17 cellular contexts compared by ENCODE assay signal in genomic region chr15:40458495-40459371, GRCh38. TPM values are rescaled to one million over a fixed set of nuclear protein-coding genes. Genes with fewer than 3 reads are reported as not detected.
DNase-seq lines count a peak whose midpoint lies in the region; ATAC-seq, FAIRE-seq and TF ChIP-seq lines count a peak whose summit lies in the region.
"Had no signal": no experiment of that assay in that cellular context is flagged by ENCODE, and none has a peak within 500 bp of the region (broad histone marks: within the 10 kb centered on the region; RNA-seq: fewer than 3 reads in every experiment).

No MANE protein-coding gene starts in this region.

- H3K36me3 Mint-ChIP-seq in T-helper 17 cell (ENCODE audit: low read depth) = no peaks in the 10 kb centered on the region
- peaks cover 16% of the 10 kb centered on the region for H3K36me3 Mint-ChIP-seq in activated naive CD4-positive, alpha-beta T cell treated with anti-CD3 and anti-CD28 coated beads, Interleukin-2, amount 10 ng/mL, durations not matched to agents 7 days and 5 days

- RAD21 ChIA-PET in HCT116 (lab: Charles Lee; ENCODE audit: low non-redundant PET in 1 of 2, low total read pairs in 2 of 2, uncharacterized antibody in 2 of 2, unreplicated experiment in 2 of 2) = no interaction called here

- H3K4me3 ChIP-seq in HCT116 (replicated peaks in 1 of 2; ENCODE audit: low read depth in 1 of 2, low read length in 2 of 2) (no peak overlapping the region), HepG2 (replicated peaks in 1 of 3; ENCODE audit: insufficient read depth in 1 of 3, low read depth in 2 of 3, low read length in 3 of 3) (no peak overlapping the region), upper lobe of right lung (no peak overlapping the region)
- H3K4me3 ChIP-seq: Peyer's patch, SJCRH30 had no signal

- TF ChIP-seq POLR2A in HCT116 (IDR thresholded peaks at IDR 0.05; ENCODE audit: borderline replicate concordance, extremely low read depth, insufficient read depth, insufficient read length) (no peak), HepG2 (IDR thresholded peaks at IDR 0.05; ENCODE audit: insufficient read depth in 1 of 2, low read depth in 2 of 2, low read length in 2 of 2) (no peak)

- peak overlapping the region; percentile 8 for H3K27ac Mint-ChIP-seq in T-helper 17 cell
- no peak overlapping the region for H3K27ac Mint-ChIP-seq in activated naive CD4-positive, alpha-beta T cell treated with anti-CD3 and anti-CD28 coated beads, Interleukin-2, amount 10 ng/mL, durations not matched to agents 7 days and 5 days

- no peak overlapping the region for H3K4me3 Mint-ChIP-seq in T-helper 17 cell
- H3K4me3 Mint-ChIP-seq in activated naive CD4-positive, alpha-beta T cell treated with anti-CD3 and anti-CD28 coated beads, Interleukin-2, amount 10 ng/mL, durations not matched to agents 7 days and 5 days = no peak overlapping the region
- H3K4me3 Mint-ChIP-seq: CD4-positive, CD25-positive, alpha-beta regulatory T cell had no signal

- intact Hi-C loops in HCT116 (cut with micrococcal nuclease) (no loop called here), HepG2 (cut with micrococcal nuclease; ENCODE audit: unreplicated experiment) (no loop called here), upper lobe of right lung (cut with DNase I) (no loop called here)

- no peaks in the 10 kb centered on the region for H3K9me3 Mint-ChIP-seq in activated naive CD4-positive, alpha-beta T cell treated with anti-CD3 and anti-CD28 coated beads, Interleukin-2, amount 10 ng/mL, durations not matched to agents 7 days and 5 days
- H3K9me3 Mint-ChIP-seq: CD4-positive, CD25-positive, alpha-beta regulatory T cell had no signal

- H3K27ac ChIP-seq in HCT116 (ENCODE audit: low read depth, low read length) (no peak overlapping the region), HepG2 (ENCODE audit: extremely low read length, insufficient read depth, low read length) (no peak overlapping the region), upper lobe of right lung (no peak overlapping the region)
- H3K27ac ChIP-seq: KMS-11, Peyer's patch, SJCRH30 had no signal

- 97% methylated on average over 12 of the region's 37 CpGs for WGBS in HepG2 (ENCODE audit: low lambda C conversion rate)

- CTCF ChIA-PET in HCT116 (lab: Charles Lee) (no interaction called here), HepG2 (lab: Yijun Ruan, JAX; ENCODE audit: low intra/inter-chr PET ratio, low total read pairs) (no interaction called here)
- CTCF ChIA-PET in activated naive CD4-positive, alpha-beta T cell treated with anti-CD3 and anti-CD28 coated beads, Interleukin-2, amount 10 ng/mL, durations not matched to agents 7 days and 5 days (lab: Charles Lee) = no interaction called here

- TF ChIP-seq EP300 in HepG2 (IDR thresholded peaks at IDR 0.05; ENCODE audit: low read depth in 2 of 2, low read length in 2 of 2) (no peak), HepG2 (CRISPR knock-in tag; IDR thresholded peaks at IDR 0.05; ENCODE audit: borderline replicate concordance) (no peak)

- TF ChIP-seq CTCF in HCT116 (IDR thresholded peaks at IDR 0.05 in 2 of 3, conservative IDR thresholded peaks at IDR 0.05 in 1 of 3; ENCODE audit: borderline replicate concordance in 1 of 3, insufficient read depth in 1 of 3, low read depth in 2 of 3, low read length in 2 of 3) (no peak), HepG2 (CRISPR knock-in tag; IDR thresholded peaks at IDR 0.05) (no peak), upper lobe of right lung (IDR thresholded peaks at IDR 0.05) (no peak)

- H3K27me3 ChIP-seq in HCT116 (ENCODE audit: insufficient read depth, low read length) (no peaks in the 10 kb centered on the region), HepG2 (ENCODE audit: control insufficient read depth in 1 of 2, insufficient read depth in 2 of 2, low read length in 2 of 2) (no peaks in the 10 kb centered on the region), upper lobe of right lung (no peaks in the 10 kb centered on the region)
- H3K27me3 ChIP-seq: Peyer's patch, SJCRH30 had no signal

- H4K20me1 ChIP-seq in HCT116 (ENCODE audit: insufficient read depth) (peaks cover 2% of the 10 kb centered on the region; the same call in 1 of the 2 replicates), HepG2 (ENCODE audit: insufficient read depth, low read length) (peaks cover 4% of the 10 kb centered on the region; the same call in 1 of the 2 replicates)

- no peak overlapping the region for H3K9ac ChIP-seq in HCT116 (ENCODE audit: low read length)
- no peak overlapping the region for H3K9ac ChIP-seq in HepG2 (ENCODE audit: insufficient read depth, low read depth, low read length)
- H3K9ac ChIP-seq: KMS-11 had no signal

- H3K9me3 ChIP-seq in HCT116 (ENCODE audit: control insufficient read depth in 1 of 2, insufficient read depth in 1 of 2, low read depth in 1 of 2, low read length in 2 of 2) (no peaks in the 10 kb centered on the region), T-helper 17 cell (ENCODE audit: control insufficient read depth, low read length, poor library complexity, severe bottlenecking) (no peaks in the 10 kb centered on the region), HepG2 (ENCODE audit: low read length) (no peaks in the 10 kb centered on the region), upper lobe of right lung (no peaks in the 10 kb centered on the region)
- H3K9me3 ChIP-seq: Peyer's patch, SJCRH30 had no signal

- H2AFZ ChIP-seq in HCT116 (ENCODE audit: low read depth, low read length, poor library complexity, severe bottlenecking) = no peak overlapping the region
- H2AFZ ChIP-seq in HepG2 (ENCODE audit: low read length) = no peak overlapping the region

- POLR2A ChIA-PET in HCT116 (lab: Charles Lee) = no interaction called here
- POLR2A ChIA-PET in HepG2 (lab: Yijun Ruan, JAX) = no interaction called here

- in situ Hi-C loops in HepG2 (cut with HindIII; ENCODE audit: extremely low pct_ligation_motif_present, low pct_unique_long_range_greater_than_20kb) = no loop called here

- no peaks in the 10 kb centered on the region for H3K9me2 ChIP-seq in HCT116 (ENCODE audit: insufficient read depth)

- BruUV-seq in HCT116 (replicated peaks; lab: Mats Ljungman, UMichigan) (TSS peak; percentile 23), HepG2 (replicated peaks; lab: Mats Ljungman, UMichigan) (no TSS peak)

- TF ChIP-seq RAD21 in HCT116 (IDR thresholded peaks at IDR 0.05; ENCODE audit: low read depth) (no peak), HepG2 (CRISPR knock-in tag; IDR thresholded peaks at IDR 0.05) (no peak)

- no peak for FAIRE-seq in HepG2 (lab: Jason Lieb, UNC)
- FAIRE-seq: GM19239, H1 had no signal

- H3K4me1 Mint-ChIP-seq in T-helper 17 cell = peaks cover 34% of the 10 kb centered on the region
- H3K4me1 Mint-ChIP-seq in activated naive CD4-positive, alpha-beta T cell treated with anti-CD3 and anti-CD28 coated beads, Interleukin-2, amount 10 ng/mL, durations not matched to agents 7 days and 5 days = peaks cover 39% of the 10 kb centered on the region

- no peak for ATAC-seq in HCT116
- ATAC-seq in T-helper 17 cell = no peak
- ATAC-seq in HepG2 = no peak
- no peak for ATAC-seq in upper lobe of right lung
- no peak for ATAC-seq in HG02938 (IDR thresholded peaks at IDR 0.05; ENCODE audit: unreplicated experiment)

- H3K4me1 ChIP-seq in HCT116 (ENCODE audit: control insufficient read depth in 1 of 2, insufficient read depth in 2 of 2, low read length in 2 of 2) (peaks cover 28 to 33% of the 10 kb centered on the region in 2 experiments), HepG2 (ENCODE audit: insufficient read depth, low read length) (peaks cover 36% of the 10 kb centered on the region), upper lobe of right lung (peaks cover 30% of the 10 kb centered on the region)

- peaks cover 2 to 5% of the 10 kb centered on the region in 2 experiments; a peak in 3 of 4 replicates for H3K36me3 ChIP-seq in HCT116 (ENCODE audit: control insufficient read depth in 1 of 2, insufficient read depth in 2 of 2, low read length in 2 of 2)
- peaks cover 14 to 25% of the 10 kb centered on the region in 2 experiments; a peak in 4 of 5 replicates for H3K36me3 ChIP-seq in HepG2 (replicated peaks in 1 of 2; ENCODE audit: control insufficient read depth in 1 of 2, insufficient read depth in 2 of 2, low read length in 2 of 2)
- peaks cover 47% of the 10 kb centered on the region for H3K36me3 ChIP-seq in upper lobe of right lung
- H3K36me3 ChIP-seq: SJCRH30 had no signal

- H3K79me2 ChIP-seq in HCT116 (ENCODE audit: insufficient read depth, low read length) (peaks cover 51% of the 10 kb centered on the region), HepG2 (ENCODE audit: insufficient read depth, low read length) (peaks cover 26% of the 10 kb centered on the region)

- no peak for DNase-seq in HCT116 (ENCODE audit: low read depth, low spot score)
- no peak for DNase-seq in T-helper 17 cell
- no peak for DNase-seq in HepG2 (ENCODE audit: low spot score)
- peak; percentile 60 for DNase-seq in upper lobe of right lung
- DNase-seq in HuH-7 (ENCODE audit: low spot score) = no peak
- DNase-seq in activated naive CD4-positive, alpha-beta T cell treated with anti-CD3 and anti-CD28 coated beads, Interleukin-2, amount 10 ng/mL, durations not matched to agents 7 days and 5 days = no peak
- DNase-seq: CD4-positive, CD25-positive, alpha-beta regulatory T cell; DMS79; MV-4-11; NCI-H187; SJCRH30; T-helper 1 cell had no signal

- H3K4me2 ChIP-seq in HCT116 (ENCODE audit: low read length) = no peak overlapping the region
- no peak overlapping the region for H3K4me2 ChIP-seq in HepG2 (ENCODE audit: low read depth, low read length)
- H3K4me2 ChIP-seq: KMS-11 had no signal

- no peaks in the 10 kb centered on the region for H3K27me3 Mint-ChIP-seq in T-helper 17 cell
- no peaks in the 10 kb centered on the region for H3K27me3 Mint-ChIP-seq in activated naive CD4-positive, alpha-beta T cell treated with anti-CD3 and anti-CD28 coated beads, Interleukin-2, amount 10 ng/mL, durations not matched to agents 7 days and 5 days
- H3K27me3 Mint-ChIP-seq: CD4-positive, CD25-positive, alpha-beta regulatory T cell had no signal

RNA-seq across cellular contexts. Expression of gene CHST14, which starts 12.1 kb away (rescaled TPM):
- 12.7 TPM for total RNA-seq in HCT116 (2021; ENCODE audit: unreplicated experiment)
- 10.2 and 10.8 TPM in 2 replicates for polyA plus RNA-seq in HCT116 (2012)
- total RNA-seq in T-helper 17 cell = 1 to 10 TPM; 4.4 to 7.5 TPM
- total RNA-seq in HepG2 (2016; rRNA removed; fragmentation: Illumina TruSeq; extraction: Trizol) = 6.4 and 12.4 TPM in 2 replicates
- total RNA-seq in HepG2 (2016; cell fraction: cytosol; rRNA removed; fragmentation: Illumina TruSeq; extraction: Trizol; ENCODE audit: low read depth) = 1.7 and 1.9 TPM in 2 replicates
- total RNA-seq in HepG2 (2016; cell fraction: insoluble cytoplasmic fraction; rRNA removed; fragmentation: Illumina TruSeq; extraction: Trizol) = 5.9 and 12.8 TPM in 2 replicates
- 6.3 and 7.3 TPM in 2 replicates for total RNA-seq in HepG2 (2016; cell fraction: membrane; rRNA removed; fragmentation: Illumina TruSeq; extraction: Trizol)
- total RNA-seq in HepG2 (2016; cell fraction: nucleus; rRNA removed; fragmentation: Illumina TruSeq; extraction: Trizol) = 12.7 and 15.0 TPM in 2 replicates
- polyA plus RNA-seq in HepG2 (2011; rRNA removed) = 8.6 and 8.9 TPM in 2 replicates
- 9.6 and 9.8 TPM in 2 replicates for polyA plus RNA-seq in HepG2 (2011; cell fraction: cytosol; rRNA removed)
- 4.4 and 4.5 TPM in 2 replicates for polyA plus RNA-seq in HepG2 (2011; cell fraction: nucleus; rRNA removed)
- polyA plus RNA-seq in HepG2 (2012) = 9.6 and 9.8 TPM in 2 replicates
- 3.1 and 3.8 TPM in 2 replicates for polyA plus RNA-seq in HepG2 (2016; cell fraction: cytosol; fragmentation: Illumina TruSeq; extraction: Trizol; ENCODE audit: low read depth)
- polyA plus RNA-seq in HepG2 (2016; cell fraction: insoluble cytoplasmic fraction; fragmentation: Illumina TruSeq; extraction: Trizol; ENCODE audit: low read depth) = 10.8 and 12.3 TPM in 2 replicates
- 6.3 and 7.2 TPM in 2 replicates for polyA plus RNA-seq in HepG2 (2016; cell fraction: membrane; fragmentation: Illumina TruSeq; extraction: Trizol; ENCODE audit: low read depth)
- polyA plus RNA-seq in HepG2 (2016; cell fraction: nucleus; fragmentation: Illumina TruSeq; extraction: Trizol; ENCODE audit: insufficient read depth, low read depth) = 35.3 and 38.8 TPM in 2 replicates
- polyA minus RNA-seq in HepG2 (2011; rRNA and poly(A)+ RNA removed; ENCODE audit: low replicate concordance) = 10.7 and 13.2 TPM in 2 replicates
- 7.1 and 8.4 TPM in 2 replicates for polyA minus RNA-seq in HepG2 (2011; cell fraction: cytosol; rRNA and poly(A)+ RNA removed)
- 3.0 and 3.2 TPM in 2 replicates for polyA minus RNA-seq in HepG2 (2011; cell fraction: nucleus; rRNA and poly(A)+ RNA removed)
- total RNA-seq in upper lobe of right lung = 14.1 TPM

RNA-seq across cellular contexts. Expression of gene BAHD1, which starts 18.0 kb away (rescaled TPM):
- total RNA-seq in HCT116 (2021; ENCODE audit: unreplicated experiment) (25.0 TPM), T-helper 17 cell (10 to 100 TPM; 30.2 to 32.1 TPM), HepG2 (2016; rRNA removed; fragmentation: Illumina TruSeq; extraction: Trizol) (8.1 and 8.7 TPM in 2 replicates), upper lobe of right lung (29.8 TPM)
- 18.0 and 18.8 TPM in 2 replicates for polyA plus RNA-seq in HCT116 (2012)
- 1.8 and 1.9 TPM in 2 replicates for total RNA-seq in HepG2 (2016; cell fraction: cytosol; rRNA removed; fragmentation: Illumina TruSeq; extraction: Trizol; ENCODE audit: low read depth)
- 7.1 and 8.8 TPM in 2 replicates for total RNA-seq in HepG2 (2016; cell fraction: insoluble cytoplasmic fraction; rRNA removed; fragmentation: Illumina TruSeq; extraction: Trizol)
- total RNA-seq in HepG2 (2016; cell fraction: membrane; rRNA removed; fragmentation: Illumina TruSeq; extraction: Trizol) = 4.5 and 4.7 TPM in 2 replicates
- total RNA-seq in HepG2 (2016; cell fraction: nucleus; rRNA removed; fragmentation: Illumina TruSeq; extraction: Trizol) = 9.6 and 13.1 TPM in 2 replicates
- 3.3 and 3.8 TPM in 2 replicates for polyA plus RNA-seq in HepG2 (2011; rRNA removed)
- 2.3 and 2.4 TPM in 2 replicates for polyA plus RNA-seq in HepG2 (2011; cell fraction: cytosol; rRNA removed)
- 9.7 and 10.3 TPM in 2 replicates for polyA plus RNA-seq in HepG2 (2011; cell fraction: nucleus; rRNA removed)
- 6.2 and 8.0 TPM in 2 replicates for polyA plus RNA-seq in HepG2 (2012)
- polyA plus RNA-seq in HepG2 (2016; cell fraction: cytosol; fragmentation: Illumina TruSeq; extraction: Trizol; ENCODE audit: low read depth) = 0.53 and 0.62 TPM in 2 replicates
- polyA plus RNA-seq in HepG2 (2016; cell fraction: insoluble cytoplasmic fraction; fragmentation: Illumina TruSeq; extraction: Trizol; ENCODE audit: low read depth) = 8.2 and 10.1 TPM in 2 replicates
- 2.1 and 2.2 TPM in 2 replicates for polyA plus RNA-seq in HepG2 (2016; cell fraction: membrane; fragmentation: Illumina TruSeq; extraction: Trizol; ENCODE audit: low read depth)
- polyA plus RNA-seq in HepG2 (2016; cell fraction: nucleus; fragmentation: Illumina TruSeq; extraction: Trizol; ENCODE audit: insufficient read depth, low read depth) = 14.7 and 18.8 TPM in 2 replicates
- 6.1 and 10.5 TPM in 2 replicates for polyA minus RNA-seq in HepG2 (2011; rRNA and poly(A)+ RNA removed; ENCODE audit: low replicate concordance)
- polyA minus RNA-seq in HepG2 (2011; cell fraction: cytosol; rRNA and poly(A)+ RNA removed) = 3.0 and 3.5 TPM in 2 replicates
- polyA minus RNA-seq in HepG2 (2011; cell fraction: nucleus; rRNA and poly(A)+ RNA removed) = 5.3 and 9.8 TPM in 2 replicates

RNA-seq across cellular contexts. Expression of gene IVD, which starts 53.1 kb away (rescaled TPM):
- total RNA-seq in HCT116 (2021; ENCODE audit: unreplicated experiment) (65.6 TPM), T-helper 17 cell (10 to 100 TPM; 30.1 to 37.0 TPM), HepG2 (2016; rRNA removed; fragmentation: Illumina TruSeq; extraction: Trizol) (48.0 and 61.3 TPM in 2 replicates), upper lobe of right lung (115 TPM)
- polyA plus RNA-seq in HCT116 (2012) = 45.5 and 50.0 TPM in 2 replicates
- total RNA-seq in HepG2 (2016; cell fraction: cytosol; rRNA removed; fragmentation: Illumina TruSeq; extraction: Trizol; ENCODE audit: low read depth) = 10.0 and 11.4 TPM in 2 replicates
- total RNA-seq in HepG2 (2016; cell fraction: insoluble cytoplasmic fraction; rRNA removed; fragmentation: Illumina TruSeq; extraction: Trizol) = 52.6 and 57.5 TPM in 2 replicates
- total RNA-seq in HepG2 (2016; cell fraction: membrane; rRNA removed; fragmentation: Illumina TruSeq; extraction: Trizol) = 16.7 and 18.2 TPM in 2 replicates
- total RNA-seq in HepG2 (2016; cell fraction: nucleus; rRNA removed; fragmentation: Illumina TruSeq; extraction: Trizol) = 53.6 and 56.9 TPM in 2 replicates
- 53.9 and 56.6 TPM in 2 replicates for polyA plus RNA-seq in HepG2 (2011; rRNA removed)
- 51.5 and 58.7 TPM in 2 replicates for polyA plus RNA-seq in HepG2 (2011; cell fraction: cytosol; rRNA removed)
- polyA plus RNA-seq in HepG2 (2011; cell fraction: nucleus; rRNA removed) = 50.0 and 59.6 TPM in 2 replicates
- 38.1 and 46.1 TPM in 2 replicates for polyA plus RNA-seq in HepG2 (2012)
- polyA plus RNA-seq in HepG2 (2016; cell fraction: cytosol; fragmentation: Illumina TruSeq; extraction: Trizol; ENCODE audit: low read depth) = 4.8 and 5.5 TPM in 2 replicates
- polyA plus RNA-seq in HepG2 (2016; cell fraction: insoluble cytoplasmic fraction; fragmentation: Illumina TruSeq; extraction: Trizol; ENCODE audit: low read depth) = 49.0 and 58.9 TPM in 2 replicates
- 9.2 and 11.0 TPM in 2 replicates for polyA plus RNA-seq in HepG2 (2016; cell fraction: membrane; fragmentation: Illumina TruSeq; extraction: Trizol; ENCODE audit: low read depth)
- polyA plus RNA-seq in HepG2 (2016; cell fraction: nucleus; fragmentation: Illumina TruSeq; extraction: Trizol; ENCODE audit: insufficient read depth, low read depth) = 72.4 and 89.1 TPM in 2 replicates
- 75.5 and 101 TPM in 2 replicates for polyA minus RNA-seq in HepG2 (2011; rRNA and poly(A)+ RNA removed; ENCODE audit: low replicate concordance)
- 31.7 and 40.8 TPM in 2 replicates for polyA minus RNA-seq in HepG2 (2011; cell fraction: cytosol; rRNA and poly(A)+ RNA removed)
- 71.8 and 74.3 TPM in 2 replicates for polyA minus RNA-seq in HepG2 (2011; cell fraction: nucleus; rRNA and poly(A)+ RNA removed)
